Comparison of ENCODE assay signal across 11 cellular contexts in genomic region chr5:95901676-95902646, GRCh38. TPM values are rescaled to one million over a fixed set of nuclear protein-coding genes. Genes with fewer than 3 reads are reported as not detected.
DNase-seq lines count a peak whose midpoint lies in the region; ATAC-seq and TF ChIP-seq lines count a peak whose summit lies in the region.
"Had no signal": no experiment of that assay in that cellular context is flagged by ENCODE, and none has a peak within 500 bp of the region (broad histone marks: within the 10 kb centered on the region; RNA-seq: fewer than 3 reads in every experiment).

No MANE protein-coding gene starts in this region.

- DNase-seq in H4 (ENCODE audit: low spot score) (peak; percentile 81), PC-3 (peak; percentile 69), endothelial cell (ENCODE audit: low spot score) (no peak), psoas muscle (no peak), right cardiac atrium (no peak), NCI-H2171 treated with DMSO at 0.1 percent for 48 hours (lab: John Stamatoyannopoulos, UW) (no peak)
- DNase-seq: effector CD4-positive, alpha-beta T cell; left ventricle myocardium inferior; NCI-H1436 had no signal

- peaks cover 4% of the 10 kb centered on the region for H3K27me3 Mint-ChIP-seq in endothelial cell (ENCODE audit: unreplicated experiment)

- no peaks in the 10 kb centered on the region for H3K9me3 Mint-ChIP-seq in endothelial cell (ENCODE audit: unreplicated experiment)

- POLR2A ChIA-PET in PC-3 (lab: Charles Lee; ENCODE audit: unreplicated experiment), result no interaction called here

- H3F3A ChIP-seq in PC-3 (ENCODE audit: low read length, unreplicated experiment), result no peaks in the 10 kb centered on the region

- peaks cover 43% of the 10 kb centered on the region for H3K79me2 ChIP-seq in PC-3 (ENCODE audit: low read length)

- peaks cover 71% of the 10 kb centered on the region for H3K36me3 ChIP-seq in PC-3 (ENCODE audit: low read depth, low read length)
- peaks cover 6 to 47% of the 10 kb centered on the region in 2 donors for H3K36me3 ChIP-seq in psoas muscle (ENCODE audit: insufficient read depth in 1 of 2, low read depth in 1 of 2)

- H3K4me3 Mint-ChIP-seq in endothelial cell (ENCODE audit: unreplicated experiment), result no peak overlapping the region

- no peaks in the 10 kb centered on the region for H3K9me2 ChIP-seq in PC-3 (replicated peaks; ENCODE audit: low read length)

- no peak overlapping the region for H2AFZ ChIP-seq in PC-3 (ENCODE audit: low read length)

- no peaks in the 10 kb centered on the region for H3K9me3 ChIP-seq in PC-3 (ENCODE audit: low read length)
- H3K9me3 ChIP-seq in psoas muscle, result no peaks in the 10 kb centered on the region
- no peaks in the 10 kb centered on the region for H3K9me3 ChIP-seq in right cardiac atrium (ENCODE audit: control insufficient read depth, low read length)
- H3K9me3 ChIP-seq: left ventricle myocardium inferior had no signal

- TF ChIP-seq CTCF in PC-3 (conservative IDR thresholded peaks at IDR 0.05; ENCODE audit: low read depth, low read length) (no peak), endothelial cell (IDR thresholded peaks at IDR 0.05; ENCODE audit: unreplicated experiment) (no peak), psoas muscle (IDR thresholded peaks at IDR 0.05) (no peak)

- peaks cover 5% of the 10 kb centered on the region for H3K4me1 Mint-ChIP-seq in endothelial cell (ENCODE audit: unreplicated experiment)

- H3K4me3 ChIP-seq in PC-3 (ENCODE audit: low read length), result no peak overlapping the region
- H3K4me3 ChIP-seq in psoas muscle, result no peak overlapping the region
- H3K4me3 ChIP-seq in right cardiac atrium (ENCODE audit: low read length), result no peak overlapping the region
- H3K4me3 ChIP-seq: left ventricle myocardium inferior, skin epidermis had no signal

- peak overlapping the region; percentile 38 for H3K27ac Mint-ChIP-seq in endothelial cell (ENCODE audit: unreplicated experiment)

- peak overlapping the region; percentile 27; the same call in 1 of the 2 replicates for H3K4me2 ChIP-seq in PC-3 (ENCODE audit: low read length)

- no peaks in the 10 kb centered on the region for H4K20me1 ChIP-seq in PC-3 (ENCODE audit: low read length)

- no peaks in the 10 kb centered on the region for H3K27me3 ChIP-seq in PC-3 (ENCODE audit: low read length)
- H3K27me3 ChIP-seq in psoas muscle (ENCODE audit: insufficient read depth in 3 of 3, low read length in 2 of 3), result no peaks in the 10 kb centered on the region
- no peaks in the 10 kb centered on the region for H3K27me3 ChIP-seq in right cardiac atrium (ENCODE audit: control insufficient read depth, insufficient read depth)

- intact Hi-C loops in PC-3 (cut with micrococcal nuclease) (loop anchor here (5.0 kb wide), 1 partner anchor 50 kb away; no protein-coding TSS in a partner anchor), psoas muscle (cut with DNase I) (no loop called here), right cardiac atrium (cut with DNase I) (loop anchor here in 1 of 4 donors (5.0 kb wide), 1 partner anchor 55 kb away; no protein-coding TSS in a partner anchor)

- no peak overlapping the region; the same call in 1 of the 2 replicates for H3K9ac ChIP-seq in PC-3 (ENCODE audit: low read length)

- H3K4me1 ChIP-seq in PC-3 (ENCODE audit: insufficient read depth, low read length) (peaks cover 15% of the 10 kb centered on the region; the same call in 1 of the 2 replicates), psoas muscle (peaks cover 24% of the 10 kb centered on the region), right cardiac atrium (ENCODE audit: control insufficient read depth, insufficient read depth, low read length) (no peaks in the 10 kb centered on the region)

- CTCF ChIA-PET in PC-3 (lab: Charles Lee), result no interaction called here

- H3K27ac ChIP-seq in PC-3 (ENCODE audit: low read length), result peak overlapping the region; percentile 55
- H3K27ac ChIP-seq in psoas muscle, result no peak overlapping the region
- H3K27ac ChIP-seq in right cardiac atrium (ENCODE audit: low read length), result no peak overlapping the region

- 91 to 94% (median 92%) methylated on average over 11 of the region's 11 CpGs for WGBS in psoas muscle, 3 donors
- WGBS in right cardiac atrium, result 91% methylated on average over 11 of the region's 11 CpGs

- peak; percentile 87 for ATAC-seq in PC-3
- peak in 3 of 4 donors; percentile 11 to 39 (median 30) for ATAC-seq in psoas muscle
- no peak for ATAC-seq in right cardiac atrium
- ATAC-seq in HG03280 (IDR thresholded peaks at IDR 0.05; ENCODE audit: unreplicated experiment), result no peak

- BruUV-seq in PC-3 (replicated peaks; lab: Mats Ljungman, UMichigan), result no TSS peak

- H3K36me3 Mint-ChIP-seq in endothelial cell (ENCODE audit: low read depth, unreplicated experiment), result no peaks in the 10 kb centered on the region

RNA-seq across cellular contexts. Expression of gene ELL2, which starts 59.7 kb away (rescaled TPM):
- 11.2 and 15.2 TPM in 2 replicates for total RNA-seq in H4 (2014; rRNA removed; shearing (Covaris generic))
- 72.2 and 82.4 TPM in 2 replicates for total RNA-seq in PC-3 (2014; rRNA removed)
- total RNA-seq in endothelial cell (ENCODE audit: unreplicated experiment), result 21.6 TPM
- 10 to 100 TPM; 16.2 to 59.8 (median 32.1) TPM for total RNA-seq in psoas muscle
- 10 to 100 TPM; 30.4 to 39.8 (median 39.6) TPM for polyA plus RNA-seq in psoas muscle
- 10 to 100 TPM; 31.3 to 75.9 (median 33.1) TPM for total RNA-seq in right cardiac atrium
- polyA plus RNA-seq in right cardiac atrium, result 16.7 TPM

Comparison
In these comparisons a context has a peak if more than half of its experiments do, and no peak if none do; other contexts are left out.
1. DNase-seq: peak in H4 (single experiment) and PC-3 (single experiment); none in endothelial cell (single experiment), psoas muscle (0 of 2), right cardiac atrium (0 of 3) and NCI-H2171 treated with DMSO at 0.1 percent for 48 hours (single experiment).
2. ATAC-seq: peak in PC-3 (single experiment) and psoas muscle (3 of 4); none in right cardiac atrium (0 of 2) and HG03280 (single experiment).